ENCODE assay signal across 1 cellular context in the genomic region with DNA sequence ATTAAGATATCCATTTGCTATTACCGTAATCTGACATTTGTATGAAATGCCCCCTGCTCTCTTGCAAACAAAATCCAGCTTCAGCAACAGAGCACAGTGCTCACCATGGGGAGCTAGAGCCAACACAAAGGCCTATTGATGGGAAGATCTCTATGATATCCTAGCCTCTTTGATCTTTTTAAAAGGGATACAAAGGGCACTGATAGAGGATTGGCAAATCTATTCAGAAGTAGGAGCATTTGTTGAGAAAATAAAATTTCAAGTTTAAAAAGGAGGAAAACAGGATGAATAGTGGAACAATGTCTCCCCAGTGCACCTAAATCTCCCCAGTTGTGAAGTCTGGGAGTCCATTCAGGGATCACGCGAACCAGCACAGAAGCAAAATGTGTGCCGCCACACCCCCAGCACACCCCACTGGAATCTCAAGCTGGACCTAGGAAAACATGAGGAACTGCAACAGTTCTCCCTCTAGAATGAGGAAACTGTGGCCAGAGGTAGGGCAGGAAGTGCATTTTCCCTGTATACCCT.
A peak's percentile ranks its signal among the peaks of the same experiment; 100 is the strongest.
TF ChIP-seq lines count a peak whose summit lies in the region.

No MANE protein-coding gene starts in this region.

TF ChIP-seq in HepG2, 621 proteins besides CTCF, POLR2A, EP300 and RAD21 (continued from another document and continues in another):
- TF ChIP-seq, protein P1, sequence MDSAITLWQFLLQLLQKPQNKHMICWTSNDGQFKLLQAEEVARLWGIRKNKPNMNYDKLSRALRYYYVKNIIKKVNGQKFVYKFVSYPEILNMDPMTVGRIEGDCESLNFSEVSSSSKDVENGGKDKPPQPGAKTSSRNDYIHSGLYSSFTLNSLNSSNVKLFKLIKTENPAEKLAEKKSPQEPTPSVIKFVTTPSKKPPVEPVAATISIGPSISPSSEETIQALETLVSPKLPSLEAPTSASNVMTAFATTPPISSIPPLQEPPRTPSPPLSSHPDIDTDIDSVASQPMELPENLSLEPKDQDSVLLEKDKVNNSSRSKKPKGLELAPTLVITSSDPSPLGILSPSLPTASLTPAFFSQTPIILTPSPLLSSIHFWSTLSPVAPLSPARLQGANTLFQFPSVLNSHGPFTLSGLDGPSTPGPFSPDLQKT (CRISPR knock-in tag; IDR thresholded peaks at IDR 0.05; ENCODE audit: borderline replicate concordance), result no peak
- TF ChIP-seq HDAC1 (CRISPR knock-in tag; IDR thresholded peaks at IDR 0.05) (peak; percentile 53), HMG20B (CRISPR knock-in tag; conservative IDR thresholded peaks at IDR 0.05) (peak; percentile 41; the same call in 1 of the 2 replicates), TBP (CRISPR knock-in tag; IDR thresholded peaks at IDR 0.05) (no peak), ZNF879 (CRISPR knock-in tag; IDR thresholded peaks at IDR 0.05) (no peak), ZNF496 (CRISPR knock-in tag; IDR thresholded peaks at IDR 0.05; ENCODE audit: insufficient replicate concordance) (no peak), HNRNPUL1 (IDR thresholded peaks at IDR 0.05; ENCODE audit: low read depth, low read length) (no peak), GPN1 (CRISPR knock-in tag; IDR thresholded peaks at IDR 0.05; ENCODE audit: borderline replicate concordance) (no peak), ARHGAP35 (CRISPR knock-in tag; IDR thresholded peaks at IDR 0.05; ENCODE audit: borderline replicate concordance) (no peak), TARDBP (CRISPR knock-in tag; IDR thresholded peaks at IDR 0.05) (peak; percentile 76), SIX1 (CRISPR knock-in tag; IDR thresholded peaks at IDR 0.05; ENCODE audit: borderline replicate concordance) (peak; percentile 80; the same call in 1 of the 2 replicates), CREM (IDR thresholded peaks at IDR 0.05) (peak; percentile 71), CREM (CRISPR knock-in tag; IDR thresholded peaks at IDR 0.05) (no peak), ZNF367 (CRISPR knock-in tag; IDR thresholded peaks at IDR 0.05; ENCODE audit: borderline replicate concordance) (no peak), SP5 (CRISPR knock-in tag; IDR thresholded peaks at IDR 0.05; ENCODE audit: borderline replicate concordance, low read depth) (peak; percentile 84), ZNF530 (CRISPR knock-in tag; IDR thresholded peaks at IDR 0.05; ENCODE audit: low read depth) (no peak), PAWR (CRISPR knock-in tag; IDR thresholded peaks at IDR 0.05; ENCODE audit: borderline replicate concordance) (no peak), ZNF44 (CRISPR knock-in tag; IDR thresholded peaks at IDR 0.05) (no peak), CEBPG (CRISPR knock-in tag; IDR thresholded peaks at IDR 0.05) (peak; percentile 60; the same call in 1 of the 2 replicates), ARNTL (CRISPR knock-in tag; IDR thresholded peaks at IDR 0.05) (no peak), ZNF768 (CRISPR knock-in tag; IDR thresholded peaks at IDR 0.05) (no peak), SIN3A (IDR thresholded peaks at IDR 0.05; ENCODE audit: borderline replicate concordance, low read depth, low read length) (no peak), DNMT3B (CRISPR knock-in tag; conservative IDR thresholded peaks at IDR 0.05) (no peak), BCL6 (CRISPR knock-in tag; IDR thresholded peaks at IDR 0.05) (no peak; the same call in none of the 2 replicates), ZNF572 (CRISPR knock-in tag; IDR thresholded peaks at IDR 0.05) (no peak), STAG1 (CRISPR knock-in tag; IDR thresholded peaks at IDR 0.05) (no peak), HES4 (CRISPR knock-in tag; IDR thresholded peaks at IDR 0.05; ENCODE audit: borderline replicate concordance) (no peak), ISX (CRISPR knock-in tag; conservative IDR thresholded peaks at IDR 0.05) (no peak), HOXA3 (CRISPR knock-in tag; IDR thresholded peaks at IDR 0.05) (peak; percentile 54), MEIS1 (CRISPR knock-in tag; IDR thresholded peaks at IDR 0.05; ENCODE audit: borderline replicate concordance) (no peak), ZNF713 (CRISPR knock-in tag; IDR thresholded peaks at IDR 0.05) (no peak), FOXA3 (CRISPR knock-in tag; IDR thresholded peaks at IDR 0.05) (peak; percentile 56; the same call in 1 of the 2 replicates)
- TF ChIP-seq, protein P2, sequence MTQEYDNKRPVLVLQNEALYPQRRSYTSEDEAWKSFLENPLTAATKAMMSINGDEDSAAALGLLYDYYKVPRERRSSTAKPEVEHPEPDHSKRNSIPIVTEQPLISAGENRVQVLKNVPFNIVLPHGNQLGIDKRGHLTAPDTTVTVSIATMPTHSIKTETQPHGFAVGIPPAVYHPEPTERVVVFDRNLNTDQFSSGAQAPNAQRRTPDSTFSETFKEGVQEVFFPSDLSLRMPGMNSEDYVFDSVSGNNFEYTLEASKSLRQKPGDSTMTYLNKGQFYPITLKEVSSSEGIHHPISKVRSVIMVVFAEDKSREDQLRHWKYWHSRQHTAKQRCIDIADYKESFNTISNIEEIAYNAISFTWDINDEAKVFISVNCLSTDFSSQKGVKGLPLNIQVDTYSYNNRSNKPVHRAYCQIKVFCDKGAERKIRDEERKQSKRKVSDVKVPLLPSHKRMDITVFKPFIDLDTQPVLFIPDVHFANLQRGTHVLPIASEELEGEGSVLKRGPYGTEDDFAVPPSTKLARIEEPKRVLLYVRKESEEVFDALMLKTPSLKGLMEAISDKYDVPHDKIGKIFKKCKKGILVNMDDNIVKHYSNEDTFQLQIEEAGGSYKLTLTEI (CRISPR knock-in tag; conservative IDR thresholded peaks at IDR 0.05), result no peak
- TF ChIP-seq, protein P3, sequence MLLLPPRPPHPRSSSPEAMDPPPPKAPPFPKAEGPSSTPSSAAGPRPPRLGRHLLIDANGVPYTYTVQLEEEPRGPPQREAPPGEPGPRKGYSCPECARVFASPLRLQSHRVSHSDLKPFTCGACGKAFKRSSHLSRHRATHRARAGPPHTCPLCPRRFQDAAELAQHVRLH (CRISPR knock-in tag; IDR thresholded peaks at IDR 0.05; ENCODE audit: borderline replicate concordance, low read depth), result no peak
- TF ChIP-seq, protein P4, sequence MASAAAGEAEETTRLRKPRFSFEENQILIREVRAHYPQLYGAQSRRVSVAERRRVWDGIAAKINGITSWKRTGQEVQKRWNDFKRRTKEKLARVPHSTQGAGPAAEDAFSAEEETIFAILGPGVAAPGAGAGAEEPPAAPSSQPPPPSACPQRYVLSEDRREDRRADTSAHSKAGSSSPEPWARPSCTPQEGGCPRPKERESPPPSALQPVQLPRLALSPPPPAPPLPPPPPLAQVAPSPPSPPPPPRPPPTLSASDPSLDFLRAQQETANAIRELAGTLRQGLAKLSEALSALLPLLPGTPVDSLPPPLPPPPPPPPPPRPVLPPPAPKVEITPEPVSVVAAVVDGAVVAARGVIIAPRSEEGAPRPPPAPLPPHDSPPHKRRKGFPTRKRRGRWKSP (CRISPR knock-in tag; IDR thresholded peaks at IDR 0.05), result 0 out of 2 replicates have a peak, but pooled peaks have one; percentile 31
- TF ChIP-seq, protein P5, sequence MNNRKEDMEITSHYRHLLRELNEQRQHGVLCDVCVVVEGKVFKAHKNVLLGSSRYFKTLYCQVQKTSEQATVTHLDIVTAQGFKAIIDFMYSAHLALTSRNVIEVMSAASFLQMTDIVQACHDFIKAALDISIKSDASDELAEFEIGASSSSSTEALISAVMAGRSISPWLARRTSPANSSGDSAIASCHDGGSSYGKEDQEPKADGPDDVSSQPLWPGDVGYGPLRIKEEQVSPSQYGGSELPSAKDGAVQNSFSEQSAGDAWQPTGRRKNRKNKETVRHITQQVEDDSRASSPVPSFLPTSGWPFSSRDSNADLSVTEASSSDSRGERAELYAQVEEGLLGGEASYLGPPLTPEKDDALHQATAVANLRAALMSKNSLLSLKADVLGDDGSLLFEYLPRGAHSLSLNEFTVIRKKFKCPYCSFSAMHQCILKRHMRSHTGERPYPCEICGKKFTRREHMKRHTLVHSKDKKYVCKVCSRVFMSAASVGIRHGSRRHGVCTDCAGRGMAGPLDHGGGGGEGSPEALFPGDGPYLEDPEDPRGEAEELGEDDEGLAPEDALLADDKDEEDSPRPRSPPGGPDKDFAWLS (CRISPR knock-in tag; IDR thresholded peaks at IDR 0.05; ENCODE audit: borderline replicate concordance), result no peak
- TF ChIP-seq, protein P6, sequence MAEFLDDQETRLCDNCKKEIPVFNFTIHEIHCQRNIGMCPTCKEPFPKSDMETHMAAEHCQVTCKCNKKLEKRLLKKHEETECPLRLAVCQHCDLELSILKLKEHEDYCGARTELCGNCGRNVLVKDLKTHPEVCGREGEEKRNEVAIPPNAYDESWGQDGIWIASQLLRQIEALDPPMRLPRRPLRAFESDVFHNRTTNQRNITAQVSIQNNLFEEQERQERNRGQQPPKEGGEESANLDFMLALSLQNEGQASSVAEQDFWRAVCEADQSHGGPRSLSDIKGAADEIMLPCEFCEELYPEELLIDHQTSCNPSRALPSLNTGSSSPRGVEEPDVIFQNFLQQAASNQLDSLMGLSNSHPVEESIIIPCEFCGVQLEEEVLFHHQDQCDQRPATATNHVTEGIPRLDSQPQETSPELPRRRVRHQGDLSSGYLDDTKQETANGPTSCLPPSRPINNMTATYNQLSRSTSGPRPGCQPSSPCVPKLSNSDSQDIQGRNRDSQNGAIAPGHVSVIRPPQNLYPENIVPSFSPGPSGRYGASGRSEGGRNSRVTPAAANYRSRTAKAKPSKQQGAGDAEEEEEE (CRISPR knock-in tag; IDR thresholded peaks at IDR 0.05; ENCODE audit: borderline replicate concordance), result no peak
- TF ChIP-seq, protein P7, sequence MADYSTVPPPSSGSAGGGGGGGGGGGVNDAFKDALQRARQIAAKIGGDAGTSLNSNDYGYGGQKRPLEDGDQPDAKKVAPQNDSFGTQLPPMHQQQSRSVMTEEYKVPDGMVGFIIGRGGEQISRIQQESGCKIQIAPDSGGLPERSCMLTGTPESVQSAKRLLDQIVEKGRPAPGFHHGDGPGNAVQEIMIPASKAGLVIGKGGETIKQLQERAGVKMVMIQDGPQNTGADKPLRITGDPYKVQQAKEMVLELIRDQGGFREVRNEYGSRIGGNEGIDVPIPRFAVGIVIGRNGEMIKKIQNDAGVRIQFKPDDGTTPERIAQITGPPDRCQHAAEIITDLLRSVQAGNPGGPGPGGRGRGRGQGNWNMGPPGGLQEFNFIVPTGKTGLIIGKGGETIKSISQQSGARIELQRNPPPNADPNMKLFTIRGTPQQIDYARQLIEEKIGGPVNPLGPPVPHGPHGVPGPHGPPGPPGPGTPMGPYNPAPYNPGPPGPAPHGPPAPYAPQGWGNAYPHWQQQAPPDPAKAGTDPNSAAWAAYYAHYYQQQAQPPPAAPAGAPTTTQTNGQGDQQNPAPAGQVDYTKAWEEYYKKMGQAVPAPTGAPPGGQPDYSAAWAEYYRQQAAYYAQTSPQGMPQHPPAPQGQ (CRISPR knock-in tag; IDR thresholded peaks at IDR 0.05; ENCODE audit: borderline replicate concordance), result no peak
- TF ChIP-seq, protein P8, sequence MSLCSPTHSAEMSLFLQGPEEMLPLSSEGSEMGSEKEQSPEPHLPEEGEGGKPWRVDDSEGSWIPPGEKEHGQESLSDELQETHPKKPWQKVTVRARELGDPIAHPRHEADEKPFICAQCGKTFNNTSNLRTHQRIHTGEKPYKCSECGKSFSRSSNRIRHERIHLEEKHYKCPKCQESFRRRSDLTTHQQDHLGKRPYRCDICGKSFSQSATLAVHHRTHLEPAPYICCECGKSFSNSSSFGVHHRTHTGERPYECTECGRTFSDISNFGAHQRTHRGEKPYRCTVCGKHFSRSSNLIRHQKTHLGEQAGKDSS (CRISPR knock-in tag; IDR thresholded peaks at IDR 0.05; ENCODE audit: borderline replicate concordance, low read depth), result peak; percentile 62; the same call in 1 of the 2 replicates
- TF ChIP-seq, protein P9, sequence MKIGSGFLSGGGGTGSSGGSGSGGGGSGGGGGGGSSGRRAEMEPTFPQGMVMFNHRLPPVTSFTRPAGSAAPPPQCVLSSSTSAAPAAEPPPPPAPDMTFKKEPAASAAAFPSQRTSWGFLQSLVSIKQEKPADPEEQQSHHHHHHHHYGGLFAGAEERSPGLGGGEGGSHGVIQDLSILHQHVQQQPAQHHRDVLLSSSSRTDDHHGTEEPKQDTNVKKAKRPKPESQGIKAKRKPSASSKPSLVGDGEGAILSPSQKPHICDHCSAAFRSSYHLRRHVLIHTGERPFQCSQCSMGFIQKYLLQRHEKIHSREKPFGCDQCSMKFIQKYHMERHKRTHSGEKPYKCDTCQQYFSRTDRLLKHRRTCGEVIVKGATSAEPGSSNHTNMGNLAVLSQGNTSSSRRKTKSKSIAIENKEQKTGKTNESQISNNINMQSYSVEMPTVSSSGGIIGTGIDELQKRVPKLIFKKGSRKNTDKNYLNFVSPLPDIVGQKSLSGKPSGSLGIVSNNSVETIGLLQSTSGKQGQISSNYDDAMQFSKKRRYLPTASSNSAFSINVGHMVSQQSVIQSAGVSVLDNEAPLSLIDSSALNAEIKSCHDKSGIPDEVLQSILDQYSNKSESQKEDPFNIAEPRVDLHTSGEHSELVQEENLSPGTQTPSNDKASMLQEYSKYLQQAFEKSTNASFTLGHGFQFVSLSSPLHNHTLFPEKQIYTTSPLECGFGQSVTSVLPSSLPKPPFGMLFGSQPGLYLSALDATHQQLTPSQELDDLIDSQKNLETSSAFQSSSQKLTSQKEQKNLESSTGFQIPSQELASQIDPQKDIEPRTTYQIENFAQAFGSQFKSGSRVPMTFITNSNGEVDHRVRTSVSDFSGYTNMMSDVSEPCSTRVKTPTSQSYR (CRISPR knock-in tag; IDR thresholded peaks at IDR 0.05; ENCODE audit: borderline replicate concordance), result 0 out of 2 replicates have a peak, but pooled peaks have one; percentile 5
- TF ChIP-seq, protein P10, sequence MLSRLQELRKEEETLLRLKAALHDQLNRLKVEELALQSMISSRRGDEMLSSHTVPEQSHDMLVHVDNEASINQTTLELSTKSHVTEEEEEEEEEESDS (CRISPR knock-in tag; IDR thresholded peaks at IDR 0.05; ENCODE audit: borderline replicate concordance), result peak; percentile 50; the same call in 1 of the 2 replicates
- TF ChIP-seq, protein P11, sequence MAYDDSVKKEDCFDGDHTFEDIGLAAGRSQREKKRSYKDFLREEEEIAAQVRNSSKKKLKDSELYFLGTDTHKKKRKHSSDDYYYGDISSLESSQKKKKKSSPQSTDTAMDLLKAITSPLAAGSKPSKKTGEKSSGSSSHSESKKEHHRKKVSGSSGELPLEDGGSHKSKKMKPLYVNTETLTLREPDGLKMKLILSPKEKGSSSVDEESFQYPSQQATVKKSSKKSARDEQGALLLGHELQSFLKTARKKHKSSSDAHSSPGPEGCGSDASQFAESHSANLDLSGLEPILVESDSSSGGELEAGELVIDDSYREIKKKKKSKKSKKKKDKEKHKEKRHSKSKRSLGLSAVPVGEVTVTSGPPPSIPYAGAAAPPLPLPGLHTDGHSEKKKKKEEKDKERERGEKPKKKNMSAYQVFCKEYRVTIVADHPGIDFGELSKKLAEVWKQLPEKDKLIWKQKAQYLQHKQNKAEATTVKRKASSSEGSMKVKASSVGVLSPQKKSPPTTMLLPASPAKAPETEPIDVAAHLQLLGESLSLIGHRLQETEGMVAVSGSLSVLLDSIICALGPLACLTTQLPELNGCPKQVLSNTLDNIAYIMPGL (CRISPR knock-in tag; IDR thresholded peaks at IDR 0.05; ENCODE audit: borderline replicate concordance in 1 of 2, low read depth in 1 of 2), result no peak
- TF ChIP-seq, protein P12, sequence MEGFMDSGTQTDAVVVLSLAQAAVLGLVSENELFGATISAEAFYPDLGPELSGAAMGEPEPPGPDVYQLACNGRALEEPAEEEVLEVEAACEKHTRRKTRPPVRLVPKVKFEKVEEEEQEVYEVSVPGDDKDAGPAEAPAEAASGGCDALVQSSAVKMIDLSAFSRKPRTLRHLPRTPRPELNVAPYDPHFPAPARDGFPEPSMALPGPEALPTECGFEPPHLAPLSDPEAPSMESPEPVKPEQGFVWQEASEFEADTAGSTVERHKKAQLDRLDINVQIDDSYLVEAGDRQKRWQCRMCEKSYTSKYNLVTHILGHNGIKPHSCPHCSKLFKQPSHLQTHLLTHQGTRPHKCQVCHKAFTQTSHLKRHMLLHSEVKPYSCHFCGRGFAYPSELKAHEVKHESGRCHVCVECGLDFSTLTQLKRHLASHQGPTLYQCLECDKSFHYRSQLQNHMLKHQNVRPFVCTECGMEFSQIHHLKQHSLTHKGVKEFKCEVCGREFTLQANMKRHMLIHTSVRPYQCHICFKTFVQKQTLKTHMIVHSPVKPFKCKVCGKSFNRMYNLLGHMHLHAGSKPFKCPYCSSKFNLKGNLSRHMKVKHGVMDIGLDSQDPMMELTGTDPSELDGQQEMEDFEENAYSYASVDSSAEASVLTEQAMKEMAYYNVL (CRISPR knock-in tag; IDR thresholded peaks at IDR 0.05; ENCODE audit: borderline replicate concordance), result peak; percentile 71; the same call in 1 of the 2 replicates
